Comparison of ENCODE assay signal across 10 cellular contexts in the genomic region with DNA sequence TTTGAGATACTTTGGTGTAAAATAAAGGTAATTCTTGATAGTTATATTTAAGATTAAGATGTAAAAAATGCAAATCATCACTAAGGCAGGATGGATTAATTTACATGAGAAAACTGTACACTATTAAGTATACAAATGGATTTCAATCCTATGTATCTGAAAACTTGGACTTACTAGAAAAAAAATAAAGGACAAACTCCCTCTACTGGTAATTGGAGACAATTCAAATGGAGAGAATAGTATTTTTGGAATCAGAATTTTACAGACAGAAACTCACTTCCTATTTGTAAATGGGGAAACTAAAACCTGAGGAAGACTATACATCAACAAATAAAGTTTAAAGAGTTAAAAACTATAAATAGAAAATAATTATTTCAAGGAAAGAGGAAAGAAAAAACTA.
DNase-seq lines count a peak whose midpoint lies in the region; ATAC-seq and TF ChIP-seq lines count a peak whose summit lies in the region.
"Had no signal": no experiment of that assay in that cellular context is flagged by ENCODE, and none has a peak within 500 bp of the region (broad histone marks: within the 10 kb centered on the region; RNA-seq: fewer than 3 reads in every experiment).

No MANE protein-coding gene starts in this region.

- TF ChIP-seq POLR2A in breast epithelium (IDR thresholded peaks at IDR 0.05), result no peak

- H3K27ac ChIP-seq in MM.1S (ENCODE audit: low read length) (no peak overlapping the region), breast epithelium (no peak overlapping the region)

- no TSS peak for BruUV-seq in Caco-2 (replicated peaks; lab: Mats Ljungman, UMichigan)

- DNase-seq in Caco-2, result no peak
- DNase-seq in MM.1S, result peak; percentile 24
- DNase-seq in breast epithelium (ENCODE audit: low spot score in 2 of 2), result no peak
- peak; percentile 39 for DNase-seq in myocyte (ENCODE audit: low read depth)
- no peak for DNase-seq in COLO829 (ENCODE audit: low spot score)
- DNase-seq: activated naive CD4-positive, alpha-beta T cell treated with Interleukin-2 at 50 U/mL for 16 hours; naive thymus-derived CD4-positive, alpha-beta T cell had no signal

- H3K36me3 Mint-ChIP-seq in Caco-2 (ENCODE audit: insufficient read depth, unreplicated experiment), result peaks cover 47% of the 10 kb centered on the region

- peaks cover 5% of the 10 kb centered on the region for H3K36me3 ChIP-seq in Caco-2 (ENCODE audit: control insufficient read depth, insufficient read depth, low read length)
- H3K36me3 ChIP-seq in MM.1S (replicated peaks; ENCODE audit: insufficient read depth, low read length), result no peaks in the 10 kb centered on the region; the same call in 1 of the 2 replicates
- peaks cover 9% of the 10 kb centered on the region for H3K36me3 ChIP-seq in breast epithelium

- no peaks in the 10 kb centered on the region for H3K79me2 ChIP-seq in MM.1S (ENCODE audit: low read length)

- no peaks in the 10 kb centered on the region for H4K20me1 ChIP-seq in MM.1S (ENCODE audit: insufficient read depth, low read length)

- intact Hi-C loops in Caco-2 (cut with micrococcal nuclease; ENCODE audit: unreplicated experiment) (loop anchor here (1.0 to 2.0 kb wide), 2 partner anchors 25 to 33 kb away; no protein-coding TSS in a partner anchor), breast epithelium (cut with DNase I; ENCODE audit: low total_unique reads) (no loop called here)

- H2AFZ ChIP-seq in MM.1S (ENCODE audit: low read length), result no peak overlapping the region

- H3K4me2 ChIP-seq in MM.1S (ENCODE audit: low read depth, low read length), result no peak overlapping the region

- no peaks in the 10 kb centered on the region for H3K27me3 ChIP-seq in Caco-2 (replicated peaks; ENCODE audit: control insufficient read depth, insufficient read depth, low read length)
- no peaks in the 10 kb centered on the region for H3K27me3 ChIP-seq in MM.1S (replicated peaks; ENCODE audit: insufficient read depth, low read length)
- H3K27me3 ChIP-seq in breast epithelium, result no peaks in the 10 kb centered on the region

- no peak overlapping the region for H3K9ac ChIP-seq in MM.1S (ENCODE audit: low read length)

- H3F3A ChIP-seq in MM.1S (ENCODE audit: insufficient read depth, low read length), result no peaks in the 10 kb centered on the region; the same call in 1 of the 2 replicates

- H3K4me1 Mint-ChIP-seq in Caco-2 (ENCODE audit: low read depth, unreplicated experiment), result no peaks in the 10 kb centered on the region
- H3K4me1 Mint-ChIP-seq: naive thymus-derived CD4-positive, alpha-beta T cell had no signal

- H3K9me3 ChIP-seq in Caco-2, result no peaks in the 10 kb centered on the region
- no peaks in the 10 kb centered on the region for H3K9me3 ChIP-seq in MM.1S (replicated peaks; ENCODE audit: insufficient read depth, low read length)
- H3K9me3 ChIP-seq in breast epithelium, result no peaks in the 10 kb centered on the region

- TF ChIP-seq CTCF in Caco-2 (IDR thresholded peaks at IDR 0.05; ENCODE audit: insufficient read depth in 1 of 2, low read depth in 1 of 2, low read length in 1 of 2, severe bottlenecking in 1 of 2, unreplicated experiment in 1 of 2) (peak; percentile 50 to 51), MM.1S (IDR thresholded peaks at IDR 0.05; ENCODE audit: low read length) (peak; percentile 25; the same call in 1 of the 2 replicates), breast epithelium (IDR thresholded peaks at IDR 0.05) (peak in 2 of 3 donors; percentile 14 to 23)

- H3K4me1 ChIP-seq in Caco-2 (no peaks in the 10 kb centered on the region), MM.1S (ENCODE audit: low read length) (no peaks in the 10 kb centered on the region), breast epithelium (no peaks in the 10 kb centered on the region)

- CTCF ChIA-PET in Caco-2 (lab: Charles Lee), result interaction anchor here (4.2 kb wide), 1 partner anchor 33 kb away, joined by 22 read pairs; no protein-coding TSS in a partner anchor

- H3K4me3 ChIP-seq in Caco-2 (ENCODE audit: low read depth, low read length) (no peak overlapping the region), MM.1S (ENCODE audit: low read length) (no peak overlapping the region), breast epithelium (no peak overlapping the region)

- H3K27ac Mint-ChIP-seq in Caco-2 (ENCODE audit: unreplicated experiment), result no peak overlapping the region

- POLR2A ChIA-PET in Caco-2 (lab: Charles Lee), result interaction anchor here (0.6 kb wide), 1 partner anchor 20 kb away, joined by 3 read pairs; no protein-coding TSS in a partner anchor

- H3K4me3 Mint-ChIP-seq in Caco-2 (ENCODE audit: unreplicated experiment), result no peak overlapping the region
- H3K4me3 Mint-ChIP-seq: naive thymus-derived CD4-positive, alpha-beta T cell had no signal

- no peaks in the 10 kb centered on the region for H3K9me3 Mint-ChIP-seq in Caco-2 (ENCODE audit: unreplicated experiment)
- H3K9me3 Mint-ChIP-seq: naive thymus-derived CD4-positive, alpha-beta T cell had no signal

- no peaks in the 10 kb centered on the region for H3K9me2 ChIP-seq in MM.1S (replicated peaks; ENCODE audit: insufficient read depth, low read length)

- no peak for ATAC-seq in GM18517 (IDR thresholded peaks at IDR 0.05; ENCODE audit: unreplicated experiment)
- ATAC-seq in HG02571 (IDR thresholded peaks at IDR 0.05; ENCODE audit: unreplicated experiment), result no peak
- ATAC-seq in GM21447 (IDR thresholded peaks at IDR 0.05; ENCODE audit: unreplicated experiment), result no peak
- ATAC-seq: naive thymus-derived CD4-positive, alpha-beta T cell had no signal

- no peaks in the 10 kb centered on the region for H3K27me3 Mint-ChIP-seq in Caco-2 (ENCODE audit: insufficient read depth, unreplicated experiment)
- H3K27me3 Mint-ChIP-seq: naive thymus-derived CD4-positive, alpha-beta T cell had no signal

Comparison
In these comparisons a context has a peak if more than half of its experiments do, and no peak if none do; other contexts are left out.
1. DNase-seq: peak in MM.1S (single experiment) and myocyte (single experiment); none in Caco-2 (0 of 2), breast epithelium (0 of 2) and COLO829 (single experiment).
2. Peak in every context shown above with its lines, with median percentiles within 50 percentile points of each other: CTCF ChIP-seq.